Comparison of ENCODE assay signal across 34 cellular contexts in genomic region chr5:81117566-81117965, GRCh38.
"Had no signal": no experiment of that assay in that cellular context is flagged by ENCODE, and none has a peak within 500 bp of the region (broad histone marks: within the 10 kb centered on the region; RNA-seq: fewer than 3 reads in every experiment).

No MANE protein-coding gene starts in this region.

- H3K27me3 ChIP-seq: MG63 had no signal

- H3K4me3 ChIP-seq: MG63 had no signal

- H3K27ac ChIP-seq: KMS-11 had no signal

- H3K36me3 ChIP-seq: MG63 had no signal

- H3K9ac ChIP-seq: KMS-11 had no signal

- DNase-seq: Karpas-422, Kasumi-1, MG63, MM.1S, MV-4-11, NCI-H1048, NCI-H1092, NCI-H1092 treated with DMSO at 0.1 percent for 48 hours, NCI-H1105, NCI-H1105 treated with DMSO at 0.1 percent for 48 hours, NCI-H1417, NCI-H1417 treated with DMSO at 0.1 percent for 48 hours, NCI-H1436, NCI-H1436 treated with DMSO at 0.1 percent for 48 hours, NCI-H146, NCI-H1694, NCI-H1694 treated with DMSO at 0.1 percent for 48 hours, NCI-H187, NCI-H187 treated with DMSO at 0.1 percent for 48 hours, NCI-H1930, NCI-H2029, NCI-H2029 treated with DMSO at 0.1 percent for 48 hours, NCI-H2081, NCI-H2081 treated with DMSO at 0.1 percent for 48 hours, NCI-H2107, NCI-H2171, NCI-H2171 treated with DMSO at 0.1 percent for 48 hours, NCI-H2227 treated with DMSO at 0.1 percent for 48 hours, NCI-H226, NCI-H345, NCI-H446, NCI-H446 treated with DMSO at 0.1 percent for 48 hours, NCI-H510A had no signal

- H3K9me3 ChIP-seq: MG63 had no signal

- H3K4me2 ChIP-seq: KMS-11 had no signal
